Comparison of ENCODE assay signal across 1 cellular context in the genomic region with DNA sequence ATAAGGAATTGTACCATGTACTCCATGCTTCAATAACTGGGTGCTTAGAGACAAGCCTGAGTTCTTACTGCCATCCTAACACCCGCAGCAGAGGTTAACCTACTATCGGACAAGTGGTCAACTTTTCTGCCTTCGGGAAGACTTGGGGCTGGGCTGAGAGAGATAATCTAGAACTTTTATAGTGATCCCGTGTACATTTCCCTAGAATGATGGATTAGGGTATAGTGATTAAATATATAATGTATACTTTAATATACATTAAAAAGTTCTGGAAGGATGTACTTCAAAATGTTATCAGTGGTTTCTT.
TF ChIP-seq lines count a peak whose summit lies in the region.

No MANE protein-coding gene starts in this region.

TF ChIP-seq in H1, 55 proteins besides CTCF, POLR2A, EP300 and RAD21:
- TF ChIP-seq CBX5 (IDR thresholded peaks at IDR 0.05; ENCODE audit: low read depth, low read length) (no peak), GABPA (IDR thresholded peaks at IDR 0.05; ENCODE audit: borderline replicate concordance, insufficient read depth, low read length) (no peak), YY1 (IDR thresholded peaks at IDR 0.05; ENCODE audit: low read depth, low read length) (no peak), CTBP2 (IDR thresholded peaks at IDR 0.05; ENCODE audit: borderline replicate concordance, insufficient read depth, insufficient read length, low read length) (no peak), SIRT6 (IDR thresholded peaks at IDR 0.05; ENCODE audit: low read length) (no peak)
TF ChIP-seq in H1: peak in this region for 0.
